In genomic region chr2:189409136-189409535, GRCh38 we compare ENCODE assay signal across 1 cellular context.
TF ChIP-seq lines count a peak whose summit lies in the region.

No MANE protein-coding gene starts in this region.

TF ChIP-seq in SK-N-SH, 30 proteins besides CTCF, POLR2A, EP300 and RAD21:
- peak; percentile 34; the same call in 1 of the 2 replicates for TF ChIP-seq PBX3 (IDR thresholded peaks at IDR 0.05)
- no peak for TF ChIP-seq FOSL2 (IDR thresholded peaks at IDR 0.05; ENCODE audit: borderline replicate concordance, low read depth)
- peak; percentile 45; the same call in 1 of the 2 replicates for TF ChIP-seq MAX (IDR thresholded peaks at IDR 0.05; ENCODE audit: low read depth)
- peak; percentile 24; the same call in 1 of the 2 replicates for TF ChIP-seq TCF12 (IDR thresholded peaks at IDR 0.05)
